21 cellular contexts compared by ENCODE assay signal in the genomic region with DNA sequence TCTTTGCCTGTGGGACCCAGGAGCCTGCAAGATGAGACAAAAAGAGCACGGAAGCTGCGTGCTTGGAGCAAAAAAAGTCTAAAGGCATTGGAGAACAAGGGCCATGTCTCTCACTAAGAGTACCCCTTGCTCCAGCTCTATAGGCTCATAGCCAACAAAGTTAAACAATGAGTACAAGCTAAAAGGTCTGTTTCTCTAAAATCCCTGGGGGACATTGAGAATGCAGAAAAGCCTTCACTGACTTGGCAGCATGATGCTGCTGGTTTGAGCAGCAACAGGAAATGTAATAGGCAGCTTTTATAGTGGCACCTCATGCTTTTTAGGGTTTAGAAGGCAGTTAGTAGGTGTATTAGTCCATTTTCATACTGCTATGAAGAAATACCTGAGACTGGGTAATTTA.
DNase-seq lines count a peak whose midpoint lies in the region; ATAC-seq, FAIRE-seq and TF ChIP-seq lines count a peak whose summit lies in the region.
"Had no signal": no experiment of that assay in that cellular context is flagged by ENCODE, and none has a peak within 500 bp of the region (broad histone marks: within the 10 kb centered on the region; RNA-seq: fewer than 3 reads in every experiment).

No MANE protein-coding gene starts in this region.

- peak overlapping the region; percentile 82; the same call in 1 of the 2 replicates for H2BK20ac ChIP-seq in H1 (ENCODE audit: low read length)

- 84% methylated on average over 2 of the region's 2 CpGs; no CpG with 5 or more reads in 1 of the 2 experiments for WGBS in H1 (ENCODE audit: extremely low coverage in 1 of 2, insufficient coverage in 1 of 2, insufficient read length in 1 of 2, insufficient replicate concordance in 2 of 2, low coverage in 1 of 2, low lambda C conversion rate in 2 of 2, missing lambda C conversion rate in 1 of 2), 2 experiments
- WGBS in neuronal stem cell (ENCODE audit: extremely low coverage in 2 of 2, insufficient read length in 2 of 2, insufficient replicate concordance in 1 of 2), 2 donors, result no CpG with 5 or more reads among the region's 2 CpGs

- H3K4me3 Mint-ChIP-seq in activated CD4-positive, alpha-beta T cell treated with anti-CD3 and anti-CD28 coated beads, Interleukin-2, amount 10 ng/mL, durations not matched to agents 7 days and 5 days, result no peak overlapping the region
- H3K4me3 Mint-ChIP-seq: B cell; CD14-positive monocyte; CD8-positive, alpha-beta memory T cell had no signal

- H3K14ac ChIP-seq in H1 (ENCODE audit: insufficient read length), result no peak overlapping the region
- H3K14ac ChIP-seq in neuronal stem cell (ENCODE audit: low read length), result no peak overlapping the region

- TF ChIP-seq EP300 in H1 (IDR thresholded peaks at IDR 0.05; ENCODE audit: borderline replicate concordance in 1 of 2, low read depth in 2 of 2, low read length in 2 of 2), result no peak

- H3K9ac ChIP-seq in Karpas-422 (ENCODE audit: low read length) (no peak overlapping the region), H1 (replicated peaks in 1 of 4; ENCODE audit: extremely low read depth in 1 of 4, low read depth in 3 of 4, low read length in 3 of 4) (no peak overlapping the region), neuronal stem cell (ENCODE audit: low read depth, low read length, poor library complexity) (no peak overlapping the region)

- H3K9me3 ChIP-seq in Karpas-422 (ENCODE audit: low read length) (no peaks in the 10 kb centered on the region), H1 (ENCODE audit: insufficient read depth in 2 of 2, low read depth in 1 of 2, low read length in 1 of 2) (peaks cover 4 to 7% of the 10 kb centered on the region in 2 experiments; a peak in 1 of 4 replicates), neuronal stem cell (replicated peaks in 1 of 2; ENCODE audit: control insufficient read depth in 2 of 2, insufficient read depth in 1 of 2, low read depth in 1 of 2, low read length in 2 of 2) (peaks cover 0 to 6% of the 10 kb centered on the region in 2 donors)
- H3K9me3 ChIP-seq: SJCRH30 had no signal

- H3K27me3 ChIP-seq in Karpas-422 (ENCODE audit: low read length) (no peaks in the 10 kb centered on the region), H1 (replicated peaks in 1 of 4; ENCODE audit: control insufficient read depth in 3 of 4, extremely low read depth in 1 of 4, insufficient read depth in 3 of 4, low read length in 3 of 4) (no peaks in the 10 kb centered on the region), neuronal stem cell (ENCODE audit: control insufficient read depth in 3 of 3, insufficient read depth in 3 of 3, low read depth in 1 of 3, low read length in 3 of 3) (no peaks in the 10 kb centered on the region)
- H3K27me3 ChIP-seq: SJCRH30 had no signal

- no peak for ATAC-seq in HG03460 (IDR thresholded peaks at IDR 0.05; ENCODE audit: unreplicated experiment)
- ATAC-seq: HepG2, SK-N-SH treated with all-trans-retinoic acid at 6 μM for 48 hours had no signal

- H3K9me3 Mint-ChIP-seq in activated CD4-positive, alpha-beta T cell treated with anti-CD3 and anti-CD28 coated beads, Interleukin-2, amount 10 ng/mL, durations not matched to agents 7 days and 5 days, result no peaks in the 10 kb centered on the region

- no peak overlapping the region for H2BK12ac ChIP-seq in H1 (ENCODE audit: low read depth, low read length)
- H2BK12ac ChIP-seq in neuronal stem cell (ENCODE audit: low read length), result no peak overlapping the region

- H3K27ac Mint-ChIP-seq in activated CD4-positive, alpha-beta T cell treated with anti-CD3 and anti-CD28 coated beads, Interleukin-2, amount 10 ng/mL, durations not matched to agents 7 days and 5 days, result no peak overlapping the region
- H3K27ac Mint-ChIP-seq: B cell; CD8-positive, alpha-beta memory T cell had no signal

- H2BK5ac ChIP-seq in H1 (ENCODE audit: low read depth, low read length) (no peak overlapping the region), neuronal stem cell (ENCODE audit: low read length) (no peak overlapping the region)

- no peaks in the 10 kb centered on the region for H3K4me1 Mint-ChIP-seq in activated CD4-positive, alpha-beta T cell treated with anti-CD3 and anti-CD28 coated beads, Interleukin-2, amount 10 ng/mL, durations not matched to agents 7 days and 5 days
- H3K4me1 Mint-ChIP-seq: B cell; CD14-positive monocyte; CD8-positive, alpha-beta memory T cell had no signal

- no peak for DNase-seq in Karpas-422
- peak; percentile 84 for DNase-seq in NCI-H345 (lab: John Stamatoyannopoulos, UW)
- peak in 1 of 2 experiments; percentile 1 for DNase-seq in H1 (ENCODE audit: low read depth in 1 of 2, low spot score in 2 of 2)
- DNase-seq in neuronal stem cell (ENCODE audit: low spot score), result no peak
- no peak for DNase-seq in DMS79 treated with DMSO at 0.1 percent for 48 hours (lab: John Stamatoyannopoulos, UW)
- DNase-seq in activated CD4-positive, alpha-beta T cell treated with anti-CD3 and anti-CD28 coated beads, Interleukin-2, amount 10 ng/mL, durations not matched to agents 7 days and 5 days, result no peak
- DNase-seq: CD8-positive, alpha-beta memory T cell; DMS 273 treated with DMSO at 0.1 percent for 48 hours; H7; Kasumi-1; NCI-H1092 treated with DMSO at 0.1 percent for 48 hours; NCI-H1436; NCI-H187; NCI-H2081 treated with DMSO at 0.1 percent for 48 hours; NCI-H526 treated with DMSO at 0.1 percent for 48 hours; SJCRH30 had no signal

- peak overlapping the region; percentile 13 for H4K91ac ChIP-seq in H1 (replicated peaks; ENCODE audit: insufficient read length, low read length)
- H4K91ac ChIP-seq in neuronal stem cell (ENCODE audit: low read depth, low read length, poor library complexity), result no peak overlapping the region

- H3K23me2 ChIP-seq in H1 (ENCODE audit: low read depth, low read length), result no peaks in the 10 kb centered on the region; the same call in 1 of the 2 replicates

- H4K20me1 ChIP-seq in Karpas-422 (ENCODE audit: insufficient read depth, low read depth, low read length), result no peaks in the 10 kb centered on the region
- no peaks in the 10 kb centered on the region for H4K20me1 ChIP-seq in H1 (replicated peaks in 1 of 2; ENCODE audit: control insufficient read depth in 1 of 2, insufficient read depth in 2 of 2, low read length in 2 of 2)

- H3K18ac ChIP-seq in H1 (ENCODE audit: extremely low read depth, low read length) (0 out of 2 replicates have a peak overlapping the region, but pooled peaks have one; percentile 3), neuronal stem cell (ENCODE audit: low read length) (no peak overlapping the region)

- TF ChIP-seq RAD21 in H1 (IDR thresholded peaks at IDR 0.05 in 1 of 2, conservative IDR thresholded peaks at IDR 0.05 in 1 of 2; ENCODE audit: low read depth in 2 of 2, low read length in 2 of 2), result no peak

- no peak overlapping the region for H2BK15ac ChIP-seq in H1 (ENCODE audit: low read length)
- H2BK15ac ChIP-seq in neuronal stem cell (ENCODE audit: low read length), result no peak overlapping the region

- H3K36me3 Mint-ChIP-seq in activated CD4-positive, alpha-beta T cell treated with anti-CD3 and anti-CD28 coated beads, Interleukin-2, amount 10 ng/mL, durations not matched to agents 7 days and 5 days (ENCODE audit: low read depth), result no peaks in the 10 kb centered on the region
- H3K36me3 Mint-ChIP-seq: CD14-positive monocyte; CD8-positive, alpha-beta memory T cell had no signal

- H3K36me3 ChIP-seq in Karpas-422 (ENCODE audit: insufficient read depth, low read length) (no peaks in the 10 kb centered on the region; the same call in 1 of the 2 replicates), H1 (ENCODE audit: control insufficient read depth in 2 of 4, insufficient read depth in 4 of 4, low read length in 3 of 4) (no peaks in the 10 kb centered on the region), neuronal stem cell (replicated peaks in 1 of 2; ENCODE audit: control insufficient read depth in 2 of 2, insufficient read depth in 2 of 2, low read length in 2 of 2) (no peaks in the 10 kb centered on the region)
- H3K36me3 ChIP-seq: SJCRH30 had no signal

- H3K4ac ChIP-seq in H1 (replicated peaks; ENCODE audit: insufficient read length, low read depth, low read length), result peak overlapping the region; percentile 69
- H3K4ac ChIP-seq in neuronal stem cell (ENCODE audit: low read length), result no peak overlapping the region

- no peak for TF ChIP-seq POLR2A in H1 (IDR thresholded peaks at IDR 0.05; ENCODE audit: control extremely low read depth in 1 of 2, low read depth in 2 of 2, low read length in 2 of 2)

- no peak overlapping the region for H4K5ac ChIP-seq in H1 (ENCODE audit: insufficient read length, low read depth, low read length)

- no peaks in the 10 kb centered on the region for H3K79me2 ChIP-seq in Karpas-422 (ENCODE audit: low read length)
- no peaks in the 10 kb centered on the region for H3K79me2 ChIP-seq in H1 (ENCODE audit: control insufficient read depth in 1 of 2, insufficient read depth in 2 of 2, low read length in 2 of 2)

- CTCF ChIA-PET in H1 (lab: Charles Lee; ENCODE audit: partially characterized antibody), result interaction anchor here (2.8 kb wide), 1 partner anchor 9 kb away, joined by 10 read pairs; no protein-coding TSS in a partner anchor
- CTCF ChIA-PET in activated CD4-positive, alpha-beta T cell treated with anti-CD3 and anti-CD28 coated beads, Interleukin-2, amount 10 ng/mL, durations not matched to agents 7 days and 5 days (lab: Charles Lee), result no interaction called here

- peaks cover 31% of the 10 kb centered on the region for H3K4me1 ChIP-seq in Karpas-422 (ENCODE audit: low read length)
- H3K4me1 ChIP-seq in H1 (replicated peaks in 1 of 4; ENCODE audit: control insufficient read depth in 3 of 4, insufficient read depth in 4 of 4, low read length in 3 of 4), result no peaks in the 10 kb centered on the region
- H3K4me1 ChIP-seq in neuronal stem cell (ENCODE audit: control insufficient read depth in 2 of 2, insufficient read depth in 1 of 2, low read depth in 1 of 2, low read length in 2 of 2), result no peaks in the 10 kb centered on the region
- H3K4me1 ChIP-seq: SJCRH30 had no signal

- no peak overlapping the region for H3K56ac ChIP-seq in H1 (replicated peaks; ENCODE audit: insufficient read length, low read depth, low read length)

- H2AK5ac ChIP-seq in H1 (ENCODE audit: low read depth, low read length) (no peak overlapping the region), neuronal stem cell (ENCODE audit: low read depth, low read length) (no peak overlapping the region)

- POLR2A ChIA-PET in H1 (lab: Charles Lee; ENCODE audit: partially characterized antibody), result no interaction called here
- POLR2A ChIA-PET in activated CD4-positive, alpha-beta T cell treated with anti-CD3 and anti-CD28 coated beads, Interleukin-2, amount 10 ng/mL, durations not matched to agents 7 days and 5 days (lab: Charles Lee), result no interaction called here

- no peak for TF ChIP-seq CTCF in H1 (IDR thresholded peaks at IDR 0.05; ENCODE audit: control extremely low read depth in 1 of 3, insufficient read depth in 1 of 3, low read depth in 1 of 3, low read length in 3 of 3)

- H3K27ac ChIP-seq in Karpas-422 (ENCODE audit: low read length), result peak overlapping the region; percentile 30; the same call in 1 of the 2 replicates
- no peak overlapping the region for H3K27ac ChIP-seq in H1 (ENCODE audit: low read depth, low read length)
- H3K27ac ChIP-seq in neuronal stem cell (replicated peaks; ENCODE audit: low read length), result no peak overlapping the region
- H3K27ac ChIP-seq: SJCRH30 had no signal

- no peak overlapping the region for H3K23ac ChIP-seq in H1 (ENCODE audit: insufficient read length)
- no peak overlapping the region for H3K23ac ChIP-seq in neuronal stem cell (ENCODE audit: low read depth, low read length, poor library complexity)

- H2BK120ac ChIP-seq in H1 (replicated peaks; ENCODE audit: low read depth, low read length) (no peak overlapping the region), neuronal stem cell (ENCODE audit: low read depth, low read length) (no peak overlapping the region)

- H3K4me2 ChIP-seq in Karpas-422 (ENCODE audit: low read depth, low read length, poor library complexity, severe bottlenecking), result no peak overlapping the region
- no peak overlapping the region for H3K4me2 ChIP-seq in H1 (ENCODE audit: insufficient read depth in 1 of 2, low read depth in 2 of 2, low read length in 2 of 2)
- no peak overlapping the region for H3K4me2 ChIP-seq in neuronal stem cell (ENCODE audit: insufficient read depth, low read length, poor library complexity, severe bottlenecking)

- no peak for FAIRE-seq in H1 (lab: Jason Lieb, UNC)
- FAIRE-seq: HepG2 had no signal

- H3K79me1 ChIP-seq in H1 (ENCODE audit: low read depth, low read length) (no peaks in the 10 kb centered on the region), neuronal stem cell (ENCODE audit: low read depth, low read length) (no peaks in the 10 kb centered on the region)

- H4K8ac ChIP-seq in H1 (ENCODE audit: extremely low read depth, insufficient read depth, low read length), result no peak overlapping the region
- H4K8ac ChIP-seq in neuronal stem cell (ENCODE audit: low read depth, low read length), result no peak overlapping the region

- H3K27me3 Mint-ChIP-seq in activated CD4-positive, alpha-beta T cell treated with anti-CD3 and anti-CD28 coated beads, Interleukin-2, amount 10 ng/mL, durations not matched to agents 7 days and 5 days, result no peaks in the 10 kb centered on the region

- no peak overlapping the region for H3K4me3 ChIP-seq in Karpas-422 (ENCODE audit: low read length)
- no peak overlapping the region for H3K4me3 ChIP-seq in H1 (ENCODE audit: extremely low read depth in 1 of 4, insufficient read depth in 2 of 4, low read depth in 3 of 4, low read length in 4 of 4)
- no peak overlapping the region for H3K4me3 ChIP-seq in neuronal stem cell (ENCODE audit: low read length in 2 of 2)
- H3K4me3 ChIP-seq: SJCRH30 had no signal

- H2AFZ ChIP-seq in Karpas-422 (ENCODE audit: low read length) (peak overlapping the region; percentile 58; the same call in 1 of the 2 replicates), H1 (ENCODE audit: low read length) (0 out of 2 replicates have a peak overlapping the region, but pooled peaks have one; percentile 31), neuronal stem cell (ENCODE audit: low read length) (peak overlapping the region; percentile 69)

- H3K9me2 ChIP-seq in Karpas-422 (replicated peaks; ENCODE audit: insufficient read depth, low read length), result no peaks in the 10 kb centered on the region
